In the genomic region with DNA sequence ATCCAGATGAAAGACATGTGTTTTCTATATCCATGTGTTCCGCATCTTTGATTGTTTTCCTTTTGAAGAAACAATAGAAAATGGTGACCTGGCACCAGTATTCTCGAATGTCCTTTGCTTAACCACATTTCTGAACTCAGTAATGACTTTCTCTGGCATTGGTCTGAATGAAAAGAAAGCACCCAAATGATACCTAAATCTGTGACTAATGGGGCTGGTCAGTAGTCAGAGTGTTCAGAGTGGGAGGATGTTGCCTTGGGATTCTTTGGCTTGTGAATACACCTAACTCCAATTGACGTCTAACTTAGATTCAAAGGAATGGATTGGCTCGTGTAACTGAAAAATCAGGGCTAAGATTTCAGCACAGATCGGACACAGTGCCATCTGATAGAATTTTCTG, we compare ENCODE assay signal across 2 cellular contexts.
TF ChIP-seq lines count a peak whose summit lies in the region.

No MANE protein-coding gene starts in this region.

TF ChIP-seq in A549, 52 proteins besides CTCF, POLR2A, EP300 and RAD21:
- TF ChIP-seq HES2 (IDR thresholded peaks at IDR 0.05) (no peak), MYC (IDR thresholded peaks at IDR 0.05; ENCODE audit: borderline replicate concordance, low read length) (no peak), KDM1A (IDR thresholded peaks at IDR 0.05; ENCODE audit: low read depth) (no peak), FOXS1 (CRISPR knock-in tag; IDR thresholded peaks at IDR 0.05) (no peak), KDM5A (IDR thresholded peaks at IDR 0.05) (no peak), MAFK (IDR thresholded peaks at IDR 0.05; ENCODE audit: partially characterized antibody) (no peak), HEYL (CRISPR knock-in tag; IDR thresholded peaks at IDR 0.05) (no peak), ZNF302 (CRISPR knock-in tag; IDR thresholded peaks at IDR 0.05) (no peak), RNF2 (IDR thresholded peaks at IDR 0.05; ENCODE audit: borderline replicate concordance, low read depth) (no peak), ZFP36 (IDR thresholded peaks at IDR 0.05; ENCODE audit: borderline replicate concordance, partially characterized antibody) (no peak), CEBPB (IDR thresholded peaks at IDR 0.05) (no peak), EHMT2 (IDR thresholded peaks at IDR 0.05; ENCODE audit: low read depth) (no peak)
- TF ChIP-seq, protein P1, sequence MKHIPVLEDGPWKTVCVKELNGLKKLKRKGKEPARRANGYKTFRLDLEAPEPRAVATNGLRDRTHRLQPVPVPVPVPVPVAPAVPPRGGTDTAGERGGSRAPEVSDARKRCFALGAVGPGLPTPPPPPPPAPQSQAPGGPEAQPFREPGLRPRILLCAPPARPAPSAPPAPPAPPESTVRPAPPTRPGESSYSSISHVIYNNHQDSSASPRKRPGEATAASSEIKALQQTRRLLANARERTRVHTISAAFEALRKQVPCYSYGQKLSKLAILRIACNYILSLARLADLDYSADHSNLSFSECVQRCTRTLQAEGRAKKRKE (CRISPR knock-in tag; IDR thresholded peaks at IDR 0.05; ENCODE audit: low read depth) = no peak

TF ChIP-seq in HCT116, 20 proteins besides CTCF, POLR2A, EP300 and RAD21:
- TF ChIP-seq TCF7L2 (IDR thresholded peaks at IDR 0.05; ENCODE audit: borderline replicate concordance, extremely low read depth, insufficient read depth, insufficient read length) = no peak
- no peak for TF ChIP-seq FOSL1 (IDR thresholded peaks at IDR 0.05; ENCODE audit: low read depth)
- no peak for TF ChIP-seq SP1 (IDR thresholded peaks at IDR 0.05; ENCODE audit: low read depth)
- no peak for TF ChIP-seq EZH2phosphoT487 (IDR thresholded peaks at IDR 0.05; ENCODE audit: borderline replicate concordance)
- TF ChIP-seq, protein P2, sequence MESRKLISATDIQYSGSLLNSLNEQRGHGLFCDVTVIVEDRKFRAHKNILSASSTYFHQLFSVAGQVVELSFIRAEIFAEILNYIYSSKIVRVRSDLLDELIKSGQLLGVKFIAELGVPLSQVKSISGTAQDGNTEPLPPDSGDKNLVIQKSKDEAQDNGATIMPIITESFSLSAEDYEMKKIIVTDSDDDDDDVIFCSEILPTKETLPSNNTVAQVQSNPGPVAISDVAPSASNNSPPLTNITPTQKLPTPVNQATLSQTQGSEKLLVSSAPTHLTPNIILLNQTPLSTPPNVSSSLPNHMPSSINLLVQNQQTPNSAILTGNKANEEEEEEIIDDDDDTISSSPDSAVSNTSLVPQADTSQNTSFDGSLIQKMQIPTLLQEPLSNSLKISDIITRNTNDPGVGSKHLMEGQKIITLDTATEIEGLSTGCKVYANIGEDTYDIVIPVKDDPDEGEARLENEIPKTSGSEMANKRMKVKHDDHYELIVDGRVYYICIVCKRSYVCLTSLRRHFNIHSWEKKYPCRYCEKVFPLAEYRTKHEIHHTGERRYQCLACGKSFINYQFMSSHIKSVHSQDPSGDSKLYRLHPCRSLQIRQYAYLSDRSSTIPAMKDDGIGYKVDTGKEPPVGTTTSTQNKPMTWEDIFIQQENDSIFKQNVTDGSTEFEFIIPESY (IDR thresholded peaks at IDR 0.05; ENCODE audit: extremely low read depth, insufficient replicate concordance, low read length) = no peak
- no peak for TF ChIP-seq EGR1 (IDR thresholded peaks at IDR 0.05; ENCODE audit: low read depth)
- no peak for TF ChIP-seq SRF (IDR thresholded peaks at IDR 0.05; ENCODE audit: low read depth)
- TF ChIP-seq SIN3A (IDR thresholded peaks at IDR 0.05; ENCODE audit: low read depth) = no peak
- no peak for TF ChIP-seq ELF1 (IDR thresholded peaks at IDR 0.05; ENCODE audit: borderline replicate concordance, low read depth)
- no peak for TF ChIP-seq ZFX (IDR thresholded peaks at IDR 0.05)
- TF ChIP-seq CBX3 (IDR thresholded peaks at IDR 0.05; ENCODE audit: low read depth) = no peak
- TF ChIP-seq JUND (IDR thresholded peaks at IDR 0.05) = no peak
